28 cellular contexts compared by ENCODE assay signal in genomic region chr7:92576296-92576695, GRCh38.
"Had no signal": no experiment of that assay in that cellular context is flagged by ENCODE, and none has a peak within 500 bp of the region (broad histone marks: within the 10 kb centered on the region; RNA-seq: fewer than 3 reads in every experiment).

No MANE protein-coding gene starts in this region.

- H3K4me3 ChIP-seq: gastrocnemius medialis, heart left ventricle, hepatocyte, lung, mucosa of descending colon, neural progenitor cell, psoas muscle, sigmoid colon, stomach, thyroid gland had no signal

- H3K27me3 Mint-ChIP-seq: dendritic cell treated with granulocyte-macrophage colony-stimulating factor and Interleukin-4, amounts not matched to agents 40 ng/mL and 50 ng/mL, for 4 days; memory B cell; naive thymus-derived CD4-positive, alpha-beta T cell had no signal

- H3K4me1 ChIP-seq: gastrocnemius medialis, heart left ventricle, neural progenitor cell, psoas muscle, sigmoid colon, stomach, thyroid gland had no signal

- H3K27ac Mint-ChIP-seq: dendritic cell treated with granulocyte-macrophage colony-stimulating factor and Interleukin-4, amounts not matched to agents 40 ng/mL and 50 ng/mL, for 4 days; endodermal cell; memory B cell; naive thymus-derived CD4-positive, alpha-beta T cell; nephron; neural progenitor cell; stimulated activated effector memory CD8-positive, alpha-beta T cell treated with anti-CD3 and anti-CD28 coated beads, Interleukin-12 subunit alpha, Interleukin-12 subunit beta, amount 100 ng/mL, for 72 hours had no signal

- H3K4me3 Mint-ChIP-seq: dendritic cell treated with granulocyte-macrophage colony-stimulating factor and Interleukin-4, amounts not matched to agents 40 ng/mL and 50 ng/mL, for 4 days; endodermal cell; memory B cell; naive thymus-derived CD4-positive, alpha-beta T cell; nephron; neural progenitor cell; stimulated activated effector memory CD8-positive, alpha-beta T cell treated with anti-CD3 and anti-CD28 coated beads, Interleukin-12 subunit alpha, Interleukin-12 subunit beta, amount 100 ng/mL, for 72 hours had no signal

- H3K4me1 Mint-ChIP-seq: endodermal cell, nephron, neural progenitor cell had no signal

- H3K27me3 ChIP-seq: gastrocnemius medialis, heart left ventricle, hepatocyte, neural progenitor cell, sigmoid colon, stomach, thyroid gland had no signal

- FAIRE-seq: kidney had no signal

- ATAC-seq: esophagus mucosa; gastrocnemius medialis; heart left ventricle; left lobe of liver; mucosa of descending colon; naive thymus-derived CD4-positive, alpha-beta T cell; psoas muscle; right cardiac atrium; stimulated activated effector memory CD8-positive, alpha-beta T cell treated with anti-CD3 and anti-CD28 coated beads, Interleukin-12 subunit alpha, Interleukin-12 subunit beta, amount 100 ng/mL, for 72 hours had no signal

- H3K27ac ChIP-seq: epithelial cell of prostate, gastrocnemius medialis, heart left ventricle, hepatocyte, neural progenitor cell, psoas muscle, sigmoid colon, stomach, thyroid gland had no signal

- H3K9me3 Mint-ChIP-seq: dendritic cell treated with granulocyte-macrophage colony-stimulating factor and Interleukin-4, amounts not matched to agents 40 ng/mL and 50 ng/mL, for 4 days; endodermal cell; naive thymus-derived CD4-positive, alpha-beta T cell; nephron; neural progenitor cell; stimulated activated effector memory CD8-positive, alpha-beta T cell treated with anti-CD3 and anti-CD28 coated beads, Interleukin-12 subunit alpha, Interleukin-12 subunit beta, amount 100 ng/mL, for 72 hours had no signal

- DNase-seq: effector CD8-positive, alpha-beta T cell; endodermal cell; foreskin fibroblast; gastrocnemius medialis; heart left ventricle; kidney; mucosa of descending colon; naive thymus-derived CD4-positive, alpha-beta T cell; posterior cingulate gyrus; psoas muscle; right cardiac atrium; sigmoid colon; stimulated activated CD4-positive, alpha-beta T cell treated with anti-CD3 and anti-CD28 coated beads, Interleukin-2, amount 100 ng/mL, for 24 hours; stimulated activated CD4-positive, alpha-beta T cell treated with anti-CD3 and anti-CD28 coated beads, Interleukin-4, amount 100 ng/mL, for 24 hours; stimulated activated naive CD4-positive, alpha-beta T cell treated with Interleukin-2 at 50 U/mL for 16 hours; stomach; thyroid gland; trophoblast cell had no signal

- H3K9me3 ChIP-seq: gastrocnemius medialis, heart left ventricle, mucosa of descending colon, psoas muscle, sigmoid colon, stomach, thyroid gland had no signal
